ENCODE assay signal across 1 cellular context in genomic region chr16:88560722-88561484, GRCh38.
A peak's percentile ranks its signal among the peaks of the same experiment; 100 is the strongest.
TF ChIP-seq lines count a peak whose summit lies in the region.

No MANE protein-coding gene starts in this region.

TF ChIP-seq in HepG2, 621 proteins besides CTCF, POLR2A, EP300 and RAD21 (continued from another document and continues in another):
- TF ChIP-seq ZNF318 (CRISPR knock-in tag; IDR thresholded peaks at IDR 0.05) (peak; percentile 99), SATB2 (CRISPR knock-in tag; IDR thresholded peaks at IDR 0.05) (peak; percentile 99), ZNF570 (CRISPR knock-in tag; IDR thresholded peaks at IDR 0.05; ENCODE audit: borderline replicate concordance) (peak; percentile 98), GABPA (IDR thresholded peaks at IDR 0.05; ENCODE audit: low read depth, low read length) (no peak), GABPA (CRISPR knock-in tag; IDR thresholded peaks at IDR 0.05; ENCODE audit: low read depth) (peak; percentile 74), ZNF431 (CRISPR knock-in tag; IDR thresholded peaks at IDR 0.05; ENCODE audit: borderline replicate concordance, low read depth) (peak; percentile 99), ATF1 (CRISPR knock-in tag; IDR thresholded peaks at IDR 0.05) (no peak), NR3C1 (CRISPR knock-in tag; IDR thresholded peaks at IDR 0.05) (peak; percentile 97), MXD3 (CRISPR knock-in tag; IDR thresholded peaks at IDR 0.05) (peak; percentile 99), MXI1 (IDR thresholded peaks at IDR 0.05; ENCODE audit: borderline replicate concordance, low read depth, low read length) (peak; percentile 61; the same call in 1 of the 3 replicates), ZNF333 (CRISPR knock-in tag; IDR thresholded peaks at IDR 0.05; ENCODE audit: borderline replicate concordance) (peak; percentile 100), ZNF350 (CRISPR knock-in tag; IDR thresholded peaks at IDR 0.05; ENCODE audit: borderline replicate concordance, low read depth) (0 out of 2 replicates have a peak, but pooled peaks have one; percentile 48), IRF9 (CRISPR knock-in tag; IDR thresholded peaks at IDR 0.05; ENCODE audit: borderline replicate concordance) (peak; percentile 100), PTBP1 (IDR thresholded peaks at IDR 0.05; ENCODE audit: low read depth, low read length, poor library complexity, severe bottlenecking) (no peak), ZBTB1 (CRISPR knock-in tag; IDR thresholded peaks at IDR 0.05; ENCODE audit: borderline replicate concordance) (peak; percentile 99), ZNF574 (CRISPR knock-in tag; IDR thresholded peaks at IDR 0.05) (peak; percentile 94), ZNF639 (CRISPR knock-in tag; conservative IDR thresholded peaks at IDR 0.05) (peak; percentile 99), SUZ12 (IDR thresholded peaks at IDR 0.05; ENCODE audit: low read depth, low read length) (no peak), ZNF296 (CRISPR knock-in tag; conservative IDR thresholded peaks at IDR 0.05) (peak; percentile 99), SMAD9 (CRISPR knock-in tag; IDR thresholded peaks at IDR 0.05) (peak; percentile 99), SNAPC2 (CRISPR knock-in tag; IDR thresholded peaks at IDR 0.05) (peak; percentile 98), ZNF256 (CRISPR knock-in tag; conservative IDR thresholded peaks at IDR 0.05) (peak; percentile 99), ZNF18 (CRISPR knock-in tag; IDR thresholded peaks at IDR 0.05; ENCODE audit: insufficient replicate concordance) (peak; percentile 95), HNRNPLL (IDR thresholded peaks at IDR 0.05; ENCODE audit: low read depth, low read length, poor library complexity, severe bottlenecking) (no peak), BATF2 (CRISPR knock-in tag; IDR thresholded peaks at IDR 0.05) (peak; percentile 99), ZNF121 (CRISPR knock-in tag; IDR thresholded peaks at IDR 0.05) (0 out of 2 replicates have a peak, but pooled peaks have one; percentile 9), HNRNPUL1 (IDR thresholded peaks at IDR 0.05; ENCODE audit: low read depth, low read length) (no peak), ZNF737 (CRISPR knock-in tag; IDR thresholded peaks at IDR 0.05; ENCODE audit: borderline replicate concordance) (peak; percentile 98), ZNF7 (CRISPR knock-in tag; IDR thresholded peaks at IDR 0.05) (peak; percentile 97), ZNF674 (CRISPR knock-in tag; IDR thresholded peaks at IDR 0.05; ENCODE audit: low read depth) (peak; percentile 97; the same call in 1 of the 2 replicates), NRL (CRISPR knock-in tag; IDR thresholded peaks at IDR 0.05; ENCODE audit: borderline replicate concordance) (peak; percentile 83; the same call in 1 of the 2 replicates), RBAK (CRISPR knock-in tag; IDR thresholded peaks at IDR 0.05) (peak; percentile 88; the same call in 1 of the 2 replicates), TEAD3 (CRISPR knock-in tag; optimal IDR thresholded peaks at IDR 0.05; ENCODE audit: borderline replicate concordance) (peak; percentile 87), KMT2B (CRISPR knock-in tag; IDR thresholded peaks at IDR 0.05) (peak; percentile 96), STAT6 (CRISPR knock-in tag; IDR thresholded peaks at IDR 0.05; ENCODE audit: borderline replicate concordance) (no peak)
